ENCODE assay signal across 18 cellular contexts in genomic region chr7:41507686-41508268, GRCh38.
A peak's percentile ranks its signal among the peaks of the same experiment; 100 is the strongest.
DNase-seq lines count a peak whose midpoint lies in the region; ATAC-seq and TF ChIP-seq lines count a peak whose summit lies in the region.
"Had no signal": no experiment of that assay in that cellular context is flagged by ENCODE, and none has a peak within 500 bp of the region (broad histone marks: within the 10 kb centered on the region; RNA-seq: fewer than 3 reads in every experiment).

No MANE protein-coding gene starts in this region.

- H2AK5ac ChIP-seq in IMR-90 (ENCODE audit: low read depth, low read length): peak overlapping the region; percentile 44; the same call in 1 of the 2 replicates

- H3K27ac ChIP-seq in IMR-90 (ENCODE audit: insufficient read depth, low read length): no peak overlapping the region
- peak overlapping the region; percentile 61 for H3K27ac ChIP-seq in neutrophil
- H3K27ac ChIP-seq: GM23248, KMS-11, SJCRH30 had no signal

- CTCF ChIA-PET in IMR-90 (lab: Yijun Ruan, JAX): interaction anchor here (0.7 to 0.9 kb wide), 2 partner anchors 185 to 198 kb away, joined by 3 read pairs; no protein-coding TSS in a partner anchor

- peak overlapping the region; percentile 33; the same call in 1 of the 2 replicates for H4K91ac ChIP-seq in IMR-90 (ENCODE audit: insufficient read depth, low read depth, low read length)

- TF ChIP-seq POLR2A in IMR-90 (IDR thresholded peaks at IDR 0.05; ENCODE audit: low read depth, low read length): no peak

- no peak overlapping the region for H4K5ac ChIP-seq in IMR-90 (ENCODE audit: low read depth, low read length)

- ATAC-seq in IMR-90 (ENCODE audit: low read depth) (no peak), left lobe of liver (peak; percentile 16)

- no peak overlapping the region for H2AFZ ChIP-seq in IMR-90 (replicated peaks; ENCODE audit: low read length, poor library complexity)
- H2AFZ ChIP-seq: GM23248 had no signal

- no peaks in the 10 kb centered on the region for H4K20me1 ChIP-seq in IMR-90 (ENCODE audit: insufficient read depth, low read length)

- intact Hi-C loops in IMR-90 (cut with micrococcal nuclease): no loop called here

- 0 out of 2 replicates have a peak, but pooled peaks cover 9% of the 10 kb centered on the region for H3K9me1 ChIP-seq in IMR-90 (ENCODE audit: insufficient read depth, low read length)

- peak overlapping the region in 1 of 2 experiments; percentile 23; a peak in 2 of 4 replicates for H4K8ac ChIP-seq in IMR-90 (ENCODE audit: low read depth in 2 of 2, low read length in 2 of 2)

- H3K79me1 ChIP-seq in IMR-90 (ENCODE audit: low read depth in 1 of 2, low read length in 2 of 2): no peaks in the 10 kb centered on the region

- no peak overlapping the region for H2AK9ac ChIP-seq in IMR-90 (replicated peaks; ENCODE audit: low read depth, low read length, poor library complexity)

- BruUV-seq in IMR-90 (replicated peaks; lab: Mats Ljungman, UMichigan): no TSS peak

- no peak overlapping the region for H3K18ac ChIP-seq in IMR-90 (ENCODE audit: low read depth, low read length)

- H2BK5ac ChIP-seq in IMR-90 (ENCODE audit: low read depth, low read length, poor library complexity, severe bottlenecking): no peak overlapping the region

- TF ChIP-seq RAD21 in IMR-90 (IDR thresholded peaks at IDR 0.05; ENCODE audit: low read length): no peak

- H3K4me1 ChIP-seq in IMR-90 (ENCODE audit: control insufficient read depth, insufficient read depth, low read length) (peaks cover 13% of the 10 kb centered on the region), neutrophil (ENCODE audit: control insufficient read depth in 1 of 2, insufficient read depth in 1 of 2, low read depth in 1 of 2, low read length in 1 of 2) (peaks cover 22 to 30% of the 10 kb centered on the region in 2 experiments)
- H3K4me1 ChIP-seq: SJCRH30 had no signal

- peak overlapping the region; percentile 37; the same call in 2 of the 3 replicates for H2BK15ac ChIP-seq in IMR-90 (ENCODE audit: low read depth, low read length)

- H2BK20ac ChIP-seq in IMR-90 (ENCODE audit: low read depth, low read length): peak overlapping the region; percentile 32; the same call in 1 of the 2 replicates

- dilution Hi-C loops in IMR-90 (cut with HindIII; ENCODE audit: low sequenced_read_pairs, unreplicated experiment): no loop called here

- TF ChIP-seq CTCF in IMR-90 (conservative IDR thresholded peaks at IDR 0.05; ENCODE audit: low read depth, low read length) (no peak), neutrophil (IDR thresholded peaks at IDR 0.05) (no peak)

- no peak overlapping the region for H3K4me2 ChIP-seq in IMR-90 (ENCODE audit: low read depth, low read length)
- H3K4me2 ChIP-seq: KMS-11 had no signal

- H2BK120ac ChIP-seq in IMR-90 (ENCODE audit: low read depth, low read length): peak overlapping the region; percentile 71

- H3K56ac ChIP-seq in IMR-90 (ENCODE audit: extremely low read depth, insufficient read depth, low read length): no peak overlapping the region

- POLR2A ChIA-PET in IMR-90 (lab: Charles Lee; ENCODE audit: unreplicated experiment): no interaction called here

- H3K23ac ChIP-seq in IMR-90 (ENCODE audit: low read depth, low read length): no peak overlapping the region; the same call in 1 of the 2 replicates

- H3K36me3 ChIP-seq in IMR-90 (ENCODE audit: control insufficient read depth, insufficient read depth, low read length) (no peaks in the 10 kb centered on the region), neutrophil (no peaks in the 10 kb centered on the region)
- H3K36me3 ChIP-seq: SJCRH30 had no signal

- no peak overlapping the region for H3K14ac ChIP-seq in IMR-90 (replicated peaks; ENCODE audit: low read depth, low read length)

- no peaks in the 10 kb centered on the region for H3K27me3 ChIP-seq in IMR-90 (ENCODE audit: control insufficient read depth, insufficient read depth, low read length)
- no peaks in the 10 kb centered on the region for H3K27me3 ChIP-seq in neutrophil

- whole genome bisulfite sequencing in IMR-90 (ENCODE audit: extremely low coverage in 2 of 2, insufficient read length in 1 of 2), 2 experiments: no CpG with 5 or more reads among the region's 4 CpGs

- H3K4ac ChIP-seq in IMR-90 (ENCODE audit: low read depth, low read length): peak overlapping the region; percentile 62

- no peak for DNase-seq in IMR-90
- DNase-seq in dedifferentiated amniotic fluid mesenchymal stem cell (ENCODE audit: extremely low spot score): peak; percentile 11
- DNase-seq in left lobe of liver (ENCODE audit: low spot score): no peak
- no peak for DNase-seq in activated CD4-positive, CD25-positive, alpha-beta regulatory T cell (lab: John Stamatoyannopoulos, UW)
- no peak for DNase-seq in dermis blood vessel endothelial cell
- no peak for DNase-seq in NCI-H1048 (lab: John Stamatoyannopoulos, UW)
- DNase-seq: CD4-positive, CD25-positive, alpha-beta regulatory T cell; GM23248; H9; NCI-H1105; NCI-H1436 treated with DMSO at 0.1 percent for 48 hours; NCI-H187 treated with DMSO at 0.1 percent for 48 hours; NCI-H2171 treated with DMSO at 0.1 percent for 48 hours; NCI-H524 treated with DMSO at 0.1 percent for 48 hours; NCI-H774; SJCRH30 had no signal

- no peak overlapping the region for H3K9ac ChIP-seq in IMR-90 (ENCODE audit: low read depth, low read length)
- H3K9ac ChIP-seq: GM23248, KMS-11 had no signal

- no peaks in the 10 kb centered on the region for H3K9me3 ChIP-seq in IMR-90 (ENCODE audit: control insufficient read depth, insufficient read depth, low read length)
- H3K9me3 ChIP-seq in neutrophil: no peaks in the 10 kb centered on the region
- H3K9me3 ChIP-seq: SJCRH30 had no signal

- in situ Hi-C loops in IMR-90 (cut with MboI; ENCODE audit: low sequenced_read_pairs): no loop called here

- no peak overlapping the region for H3K4me3 ChIP-seq in IMR-90 (ENCODE audit: insufficient read depth, low read depth, low read length)
- H3K4me3 ChIP-seq in neutrophil (ENCODE audit: low read depth in 1 of 2, low read length in 1 of 2): no peak overlapping the region
- H3K4me3 ChIP-seq: GM23248, SJCRH30 had no signal

TF ChIP-seq in IMR-90, 13 proteins besides CTCF, POLR2A, EP300 and RAD21:
- TF ChIP-seq MXI1 (IDR thresholded peaks at IDR 0.05; ENCODE audit: borderline replicate concordance, low read depth, low read length) (no peak), USF2 (IDR thresholded peaks at IDR 0.05; ENCODE audit: low read depth, low read length) (no peak), ELK1 (IDR thresholded peaks at IDR 0.05; ENCODE audit: borderline replicate concordance, low read depth, low read length) (no peak), RFX5 (IDR thresholded peaks at IDR 0.05; ENCODE audit: low read depth, low read length) (no peak), NFE2L2 (IDR thresholded peaks at IDR 0.05; ENCODE audit: low read depth, low read length) (no peak), CEBPB (IDR thresholded peaks at IDR 0.05; ENCODE audit: low read depth, low read length) (no peak), CHD1 (IDR thresholded peaks at IDR 0.05; ENCODE audit: low read depth, low read length) (no peak), RCOR1 (IDR thresholded peaks at IDR 0.05; ENCODE audit: insufficient replicate concordance, low read length) (no peak), MAZ (IDR thresholded peaks at IDR 0.05; ENCODE audit: borderline replicate concordance, low read depth, low read length) (no peak), SMC3 (IDR thresholded peaks at IDR 0.05; ENCODE audit: low read depth, low read length) (no peak), FOS (IDR thresholded peaks at IDR 0.05; ENCODE audit: low read depth, low read length) (no peak), MAFK (IDR thresholded peaks at IDR 0.05; ENCODE audit: low read depth, low read length) (no peak)
